Comparison of ENCODE assay signal across 8 cellular contexts in genomic region chr22:41976961-41977566, GRCh38. TPM values are rescaled to one million over a fixed set of nuclear protein-coding genes. Genes with fewer than 3 reads are reported as not detected.
DNase-seq lines count a peak whose midpoint lies in the region; ATAC-seq and TF ChIP-seq lines count a peak whose summit lies in the region.

No MANE protein-coding gene starts in this region.

- no peak overlapping the region for H3K27ac ChIP-seq in KMS-11
- no peak overlapping the region for H3K27ac ChIP-seq in breast epithelium
- H3K27ac ChIP-seq in neural progenitor cell = no peak overlapping the region

- CTCF ChIA-PET in Calu3 (lab: Charles Lee) = no interaction called here

- no peak for ATAC-seq in HG03159 (IDR thresholded peaks at IDR 0.05; ENCODE audit: unreplicated experiment)

- H3K36me3 ChIP-seq in KMS-11 (ENCODE audit: insufficient read depth) (no peaks in the 10 kb centered on the region), breast epithelium (no peaks in the 10 kb centered on the region), neural progenitor cell (no peaks in the 10 kb centered on the region)

- intact Hi-C loops in Calu3 (cut with micrococcal nuclease; ENCODE audit: unreplicated experiment) (no loop called here), breast epithelium (cut with DNase I; ENCODE audit: low total_unique reads) (no loop called here)

- H3K4me1 ChIP-seq in KMS-11 (ENCODE audit: low read depth, poor library complexity, severe bottlenecking) = no peaks in the 10 kb centered on the region
- peaks cover 0 to 6% of the 10 kb centered on the region in 2 donors for H3K4me1 ChIP-seq in breast epithelium
- peaks cover 10% of the 10 kb centered on the region for H3K4me1 ChIP-seq in neural progenitor cell

- in situ Hi-C loops in GM13976 (cut with MboI; ENCODE audit: low sequenced_read_pairs, unreplicated experiment) = loop anchor here (10.0 kb wide), 1 partner anchor 108 kb away; no protein-coding TSS in a partner anchor

- TF ChIP-seq CTCF in Calu3 (IDR thresholded peaks at IDR 0.05; ENCODE audit: unreplicated experiment) (no peak), KMS-11 (conservative IDR thresholded peaks at IDR 0.05; ENCODE audit: low read depth, low read length) (no peak), breast epithelium (IDR thresholded peaks at IDR 0.05) (no peak), neural progenitor cell (IDR thresholded peaks at IDR 0.05) (no peak), GM13976 (IDR thresholded peaks at IDR 0.05; ENCODE audit: borderline replicate concordance, control extremely low read depth, extremely low read depth, insufficient read depth, missing control alignments) (no peak)

- H3K27me3 Mint-ChIP-seq in Calu3 (ENCODE audit: unreplicated experiment) (peaks cover 67% of the 10 kb centered on the region), neural progenitor cell (ENCODE audit: insufficient read depth, low read depth) (peaks cover 24% of the 10 kb centered on the region)

- peak overlapping the region; percentile 57 for H3K4me2 ChIP-seq in KMS-11
- H3K4me2 ChIP-seq in neural progenitor cell = peak overlapping the region; percentile 100

- H3K4me3 ChIP-seq in KMS-11 (IDR thresholded peaks at IDR 0.05; ENCODE audit: insufficient read depth, low read depth, low read length) (no peak overlapping the region), breast epithelium (peak overlapping the region; percentile 28 to 71 (median 53)), neural progenitor cell (peak overlapping the region; percentile 87)

- H3K79me2 ChIP-seq in KMS-11 (ENCODE audit: insufficient read depth, low read depth) (no peaks in the 10 kb centered on the region), neural progenitor cell (ENCODE audit: low read depth) (no peaks in the 10 kb centered on the region)

- H3K9me3 Mint-ChIP-seq in Calu3 (ENCODE audit: low read depth, unreplicated experiment) (no peaks in the 10 kb centered on the region), neural progenitor cell (peaks cover 3% of the 10 kb centered on the region)

- H4K20me1 ChIP-seq in KMS-11 (ENCODE audit: insufficient read depth) (no peaks in the 10 kb centered on the region), neural progenitor cell (ENCODE audit: low read depth) (peaks cover 4% of the 10 kb centered on the region)

- TF ChIP-seq POLR2A in breast epithelium (IDR thresholded peaks at IDR 0.05) = no peak

- H3K27ac Mint-ChIP-seq in Calu3 (ENCODE audit: unreplicated experiment) = no peak overlapping the region
- peak overlapping the region; percentile 29 for H3K27ac Mint-ChIP-seq in neural progenitor cell

- peaks cover 11% of the 10 kb centered on the region for H3K4me1 Mint-ChIP-seq in Calu3 (ENCODE audit: low read depth, unreplicated experiment)
- H3K4me1 Mint-ChIP-seq in neural progenitor cell = peaks cover 26% of the 10 kb centered on the region

- peaks cover 15% of the 10 kb centered on the region for H3F3A ChIP-seq in neural progenitor cell (ENCODE audit: low read depth)

- H3K9ac ChIP-seq in KMS-11 (no peak overlapping the region), neural progenitor cell (peak overlapping the region; percentile 19)

- H3K9me3 ChIP-seq in breast epithelium = no peaks in the 10 kb centered on the region
- H3K9me3 ChIP-seq in neural progenitor cell (ENCODE audit: low read depth) = no peaks in the 10 kb centered on the region

- peak overlapping the region; percentile 15 for H3K4me3 Mint-ChIP-seq in Calu3 (ENCODE audit: low read depth, unreplicated experiment)
- H3K4me3 Mint-ChIP-seq in neural progenitor cell = peak overlapping the region; percentile 84

- H2AFZ ChIP-seq in KMS-11 (ENCODE audit: low read depth) (peak overlapping the region; percentile 38; the same call in 1 of the 2 replicates), neural progenitor cell (replicated peaks) (peak overlapping the region; percentile 93)

- DNase-seq in Calu3 = no peak
- no peak for DNase-seq in breast epithelium (ENCODE audit: low spot score in 2 of 2)
- peak; percentile 42 for DNase-seq in neural progenitor cell (ENCODE audit: low spot score)
- DNase-seq in midbrain (lab: John Stamatoyannopoulos, UW) = no peak
- DNase-seq in GM13976 (ENCODE audit: low spot score) = no peak
- DNase-seq in OCI-M1 (lab: John Stamatoyannopoulos, UW) = no peak

- H3K27me3 ChIP-seq in KMS-11 (ENCODE audit: insufficient read depth, low read depth) (peaks cover 11% of the 10 kb centered on the region), breast epithelium (peaks cover 0 to 5% of the 10 kb centered on the region in 2 donors), neural progenitor cell (peaks cover 57% of the 10 kb centered on the region)

- BruUV-seq in Calu3 (replicated peaks; lab: Mats Ljungman, UMichigan) = no TSS peak

- H3K36me3 Mint-ChIP-seq in Calu3 (ENCODE audit: insufficient read depth, unreplicated experiment) = peaks cover 9% of the 10 kb centered on the region
- H3K36me3 Mint-ChIP-seq in neural progenitor cell = peaks cover 9% of the 10 kb centered on the region

RNA-seq across cellular contexts. Expression of gene SEPTIN3, which starts 7.8 kb away (rescaled TPM):
- total RNA-seq in Calu3 (2022) = 3.2 and 3.4 TPM in 2 replicates
- 1 to 10 TPM in 2 of 3 donors, under 1 TPM in 1; 0.16 to 2.2 (median 1.6) TPM for total RNA-seq in breast epithelium
- total RNA-seq in neural progenitor cell (ENCODE audit: low replicate concordance) = 12.8 and 20.5 TPM in 2 replicates

RNA-seq across cellular contexts. Expression of gene WBP2NL, which starts 21.5 kb away (rescaled TPM):
- total RNA-seq in Calu3 (2022) = 2.8 and 3.7 TPM in 2 replicates
- total RNA-seq in breast epithelium = 10 to 100 TPM in 1 of 3 donors, 1 to 10 TPM in 1, under 1 TPM in 1; 0.96 to 12.3 (median 2.0) TPM
- not detected in 2 replicates for total RNA-seq in neural progenitor cell (ENCODE audit: low replicate concordance)

RNA-seq across cellular contexts. Expression of gene CENPM, which starts 30.1 kb away (rescaled TPM):
- total RNA-seq in Calu3 (2022) (46.7 and 69.3 TPM in 2 replicates), breast epithelium (1 to 10 TPM; 1.5 to 2.9 (median 1.9) TPM), neural progenitor cell (ENCODE audit: low replicate concordance) (20.2 and 45.3 TPM in 2 replicates)

RNA-seq across cellular contexts. Expression of gene TNFRSF13C, which starts 50.5 kb away (rescaled TPM):
- 1.4 and 1.5 TPM in 2 replicates for total RNA-seq in Calu3 (2022)
- total RNA-seq in breast epithelium = under 1 TPM; under 0.01 to 0.33 (median 0.15) TPM
- total RNA-seq in neural progenitor cell (ENCODE audit: low replicate concordance) = 2.2 and 2.7 TPM in 2 replicates
